Comparison of ENCODE assay signal across 19 cellular contexts in the genomic region with DNA sequence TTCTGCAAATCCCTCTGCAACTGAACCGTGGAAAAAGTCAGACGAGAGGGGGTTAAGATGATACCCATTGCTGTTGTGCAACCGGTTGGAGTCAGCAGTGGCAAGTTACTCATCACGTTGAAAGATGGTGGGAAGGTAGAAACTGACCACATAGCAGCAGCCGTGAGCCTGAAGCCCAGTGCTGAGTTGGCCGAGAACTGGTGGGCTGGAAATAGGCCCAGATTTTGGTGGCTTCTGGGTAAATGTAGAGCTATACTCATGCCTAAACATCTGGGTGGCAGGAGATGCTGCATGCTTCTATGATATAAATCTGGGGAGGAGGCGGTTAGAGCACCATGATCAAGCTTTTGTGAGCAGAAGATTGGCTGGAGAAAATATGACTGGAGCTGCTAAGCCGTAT.
A peak's percentile ranks its signal among the peaks of the same experiment; 100 is the strongest.
DNase-seq lines count a peak whose midpoint lies in the region; ATAC-seq and TF ChIP-seq lines count a peak whose summit lies in the region.
"Had no signal": no experiment of that assay in that cellular context is flagged by ENCODE, and none has a peak within 500 bp of the region (broad histone marks: within the 10 kb centered on the region; RNA-seq: fewer than 3 reads in every experiment).

No MANE protein-coding gene starts in this region.

- H3F3A ChIP-seq in GM23248 (ENCODE audit: insufficient read depth) = peaks cover 34% of the 10 kb centered on the region

- in situ Hi-C loops in GM23248 (cut with MboI) = no loop called here

- WGBS in GM23248 (ENCODE audit: low coverage in 1 of 2, low lambda C conversion rate in 2 of 2, missing lambda C conversion rate in 2 of 2), 2 experiments = 2% methylated on average over 8 of the region's 8 CpGs
- 86% methylated on average over 8 of the region's 8 CpGs for WGBS in hepatocyte (ENCODE audit: low lambda C conversion rate, missing lambda C conversion rate)

- H3K4me2 ChIP-seq in GM23248 (ENCODE audit: unreplicated experiment) (peak overlapping the region; percentile 85), hepatocyte (no peak overlapping the region)

- H3K9me2 ChIP-seq in GM23248 (ENCODE audit: insufficient read depth) (no peaks in the 10 kb centered on the region), hepatocyte (replicated peaks; ENCODE audit: insufficient read depth) (no peaks in the 10 kb centered on the region)

- peak overlapping the region; percentile 85 for H3K9ac ChIP-seq in GM23248

- DNase-seq in A172 (ENCODE audit: low spot score) = peak; percentile 74
- peak; percentile 97 for DNase-seq in GM23248
- DNase-seq in RKO (ENCODE audit: low spot score) = peak; percentile 21
- peak; percentile 27 for DNase-seq in fibroblast of the conjunctiva (ENCODE audit: low read depth)
- no peak for DNase-seq in epidermal melanocyte (ENCODE audit: insufficient read length, low spot score)
- no peak for DNase-seq in HPDE6-E6E7 (ENCODE audit: extremely low spot score)
- DNase-seq in hepatocyte (ENCODE audit: low spot score) = no peak
- DNase-seq: 8988T; activated naive CD4-positive, alpha-beta T cell treated with anti-CD3 and anti-CD28 coated beads for 36 hours; activated T-cell treated with anti-CD3 and anti-CD28 coated beads for 4 hours; dermis blood vessel endothelial cell; hippocampal formation; kidney glomerular epithelial cell; NCI-H774; Peyer's patch; retina; upper lobe of right lung had no signal

- TF ChIP-seq CTCF in hepatocyte (IDR thresholded peaks at IDR 0.05; ENCODE audit: poor library complexity) = no peak

- H3K27ac ChIP-seq in GM23248 (peak overlapping the region; percentile 100), hepatocyte (no peak overlapping the region)
- H3K27ac ChIP-seq: HL-60, Peyer's patch, upper lobe of right lung had no signal

- H3K9me3 ChIP-seq in GM23248 (ENCODE audit: low read depth) (no peaks in the 10 kb centered on the region), hepatocyte (ENCODE audit: low read depth) (no peaks in the 10 kb centered on the region)
- H3K9me3 ChIP-seq: Peyer's patch, upper lobe of right lung had no signal

- H3K79me2 ChIP-seq in GM23248 (ENCODE audit: insufficient read depth) (no peaks in the 10 kb centered on the region), hepatocyte (no peaks in the 10 kb centered on the region)

- H3K4me3 ChIP-seq in GM23248 (peak overlapping the region; percentile 58), hepatocyte (no peak overlapping the region)
- H3K4me3 ChIP-seq: Peyer's patch, upper lobe of right lung had no signal

- no peaks in the 10 kb centered on the region for H3K27me3 ChIP-seq in GM23248 (replicated peaks; ENCODE audit: insufficient read depth)
- H3K27me3 ChIP-seq in hepatocyte = no peaks in the 10 kb centered on the region
- H3K27me3 ChIP-seq: Peyer's patch, upper lobe of right lung had no signal

- H4K20me1 ChIP-seq in GM23248 (ENCODE audit: insufficient read depth) (no peaks in the 10 kb centered on the region), hepatocyte (ENCODE audit: insufficient read depth, poor library complexity, severe bottlenecking) (no peaks in the 10 kb centered on the region)

- no peak for ATAC-seq in HG02981 (IDR thresholded peaks at IDR 0.05; ENCODE audit: unreplicated experiment)
- ATAC-seq: upper lobe of right lung had no signal

- H3K4me1 ChIP-seq in GM23248 (ENCODE audit: insufficient read depth) = peaks cover 31% of the 10 kb centered on the region
- H3K4me1 ChIP-seq in hepatocyte (ENCODE audit: insufficient read depth) = no peaks in the 10 kb centered on the region
- H3K4me1 ChIP-seq: Peyer's patch, upper lobe of right lung had no signal

- H3K36me3 ChIP-seq in GM23248 (ENCODE audit: low read depth) = no peaks in the 10 kb centered on the region
- no peaks in the 10 kb centered on the region for H3K36me3 ChIP-seq in hepatocyte (replicated peaks; ENCODE audit: insufficient read depth, low read depth)
- H3K36me3 ChIP-seq: Peyer's patch, upper lobe of right lung had no signal

- H2AFZ ChIP-seq in GM23248 (no peak overlapping the region), hepatocyte (no peak overlapping the region)

Comparison
In these comparisons a context has a peak if more than half of its experiments do, and no peak if none do; other contexts are left out.
1. DNase-seq: peak in A172 (single experiment), GM23248 (single experiment), RKO (single experiment) and fibroblast of the conjunctiva (single experiment); none in epidermal melanocyte (single experiment), HPDE6-E6E7 (single experiment) and hepatocyte (single experiment).